In the genomic region with DNA sequence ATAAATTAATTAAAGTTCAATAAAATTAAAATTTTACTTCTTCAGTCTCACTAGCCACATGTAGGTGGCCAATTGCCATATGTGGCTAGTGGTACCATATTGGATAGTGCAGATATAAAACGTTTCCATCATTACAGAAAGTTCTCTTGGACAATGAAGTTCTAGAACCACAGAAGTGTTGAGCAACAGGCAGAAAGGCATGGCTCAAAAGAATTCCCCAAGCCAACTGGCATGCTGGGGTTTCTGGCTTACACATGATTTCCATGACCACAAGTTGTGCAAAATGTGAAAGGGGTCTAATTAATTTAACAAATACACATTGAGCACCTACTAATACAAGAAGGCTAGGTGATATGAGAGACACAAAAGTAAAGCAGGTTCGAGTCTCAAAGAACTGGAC, we compare ENCODE assay signal across 22 cellular contexts.
"Had no signal": no experiment of that assay in that cellular context is flagged by ENCODE, and none has a peak within 500 bp of the region (broad histone marks: within the 10 kb centered on the region; RNA-seq: fewer than 3 reads in every experiment).

No MANE protein-coding gene starts in this region.

- H3K4me3 ChIP-seq: cardiac muscle cell, left lung, lung, neural progenitor cell, spleen, testis, vagina had no signal

- H3K9me3 Mint-ChIP-seq: activated T-cell treated with anti-CD3 and anti-CD28 coated beads, Interleukin-2, amount 50 U/mL, for 4 hours; activated T-helper 2 cell treated with anti-CD3 and anti-CD28 coated beads, Interferon-gamma antibody, Interleukin-2, Interleukin-4, amounts not matched to agents 10 μg/mL and 5 μg/mL and 100 μg/mL, durations not matched to agents 14 hours and 24 hours and 36 hours; dendritic cell treated with granulocyte-macrophage colony-stimulating factor and Interleukin-4, amounts not matched to agents 40 ng/mL and 50 ng/mL, for 4 days; naive thymus-derived CD4-positive, alpha-beta T cell; neural progenitor cell had no signal

- ATAC-seq: activated T-cell treated with anti-CD3 and anti-CD28 coated beads, Interleukin-2, amount 50 U/mL, for 4 hours; left lung; naive thymus-derived CD4-positive, alpha-beta T cell; WTC11 had no signal

- H3K4me3 Mint-ChIP-seq: activated naive CD8-positive, alpha-beta T cell; activated T-cell treated with anti-CD3 and anti-CD28 coated beads, Interleukin-2, amount 50 U/mL, for 4 hours; dendritic cell treated with granulocyte-macrophage colony-stimulating factor and Interleukin-4, amounts not matched to agents 40 ng/mL and 50 ng/mL, for 4 days; naive thymus-derived CD4-positive, alpha-beta T cell; neural progenitor cell; WTC11 had no signal

- H3K27ac ChIP-seq: cardiac muscle cell, left lung, neural progenitor cell, spleen, testis, vagina had no signal

- H3K27me3 Mint-ChIP-seq: activated naive CD8-positive, alpha-beta T cell; dendritic cell treated with granulocyte-macrophage colony-stimulating factor and Interleukin-4, amounts not matched to agents 40 ng/mL and 50 ng/mL, for 4 days had no signal

- DNase-seq: activated CD4-positive, alpha-beta T cell treated with anti-CD3 and anti-CD28 coated beads, Interleukin-2, amount 50 U/mL, for 48 hours; activated CD8-positive, alpha-beta memory T cell treated with anti-CD3 and anti-CD28 coated beads, Interleukin-2, amount 50 U/mL, for 48 hours; activated naive CD4-positive, alpha-beta T cell; activated T-cell treated with anti-CD3 and anti-CD28 coated beads, Interleukin-2, amount 50 U/mL, for 4 hours; amniotic stem cell; effector CD4-positive, alpha-beta T cell; left lung; naive thymus-derived CD4-positive, alpha-beta T cell; retina; spleen; stimulated activated CD4-positive, alpha-beta T cell treated with anti-CD3 and anti-CD28 coated beads, Interleukin-4, amount 100 ng/mL, for 1 hour; stimulated activated naive CD4-positive, alpha-beta T cell; T-helper 1 cell; testis had no signal

- H3K36me3 ChIP-seq: cardiac muscle cell, left lung, neural progenitor cell, spleen, vagina had no signal

- H3K27ac Mint-ChIP-seq: activated naive CD8-positive, alpha-beta T cell; activated T-helper 2 cell treated with anti-CD3 and anti-CD28 coated beads, Interferon-gamma antibody, Interleukin-2, Interleukin-4, amounts not matched to agents 10 μg/mL and 5 μg/mL and 100 μg/mL, durations not matched to agents 14 hours and 24 hours and 36 hours; dendritic cell treated with granulocyte-macrophage colony-stimulating factor and Interleukin-4, amounts not matched to agents 40 ng/mL and 50 ng/mL, for 4 days; naive thymus-derived CD4-positive, alpha-beta T cell; neural progenitor cell; WTC11 had no signal

- H3K27me3 ChIP-seq: cardiac muscle cell, left lung, neural progenitor cell, spleen, testis, vagina had no signal

- H3K4me1 Mint-ChIP-seq: naive thymus-derived CD4-positive, alpha-beta T cell; neural progenitor cell had no signal

- H3K9me3 ChIP-seq: left lung, spleen, testis, vagina had no signal

- H3K36me3 Mint-ChIP-seq: activated naive CD8-positive, alpha-beta T cell; naive thymus-derived CD4-positive, alpha-beta T cell; neural progenitor cell; WTC11 had no signal

- H3K4me1 ChIP-seq: left lung, neural progenitor cell, spleen, testis, vagina had no signal
